ENCODE assay signal across 1 cellular context in genomic region chr10:11164806-11165590, GRCh38.
TF ChIP-seq lines count a peak whose summit lies in the region.

No MANE protein-coding gene starts in this region.

TF ChIP-seq in GM23338, 12 proteins besides CTCF, POLR2A, EP300 and RAD21 (continued from another document):
- TF ChIP-seq, protein P1, sequence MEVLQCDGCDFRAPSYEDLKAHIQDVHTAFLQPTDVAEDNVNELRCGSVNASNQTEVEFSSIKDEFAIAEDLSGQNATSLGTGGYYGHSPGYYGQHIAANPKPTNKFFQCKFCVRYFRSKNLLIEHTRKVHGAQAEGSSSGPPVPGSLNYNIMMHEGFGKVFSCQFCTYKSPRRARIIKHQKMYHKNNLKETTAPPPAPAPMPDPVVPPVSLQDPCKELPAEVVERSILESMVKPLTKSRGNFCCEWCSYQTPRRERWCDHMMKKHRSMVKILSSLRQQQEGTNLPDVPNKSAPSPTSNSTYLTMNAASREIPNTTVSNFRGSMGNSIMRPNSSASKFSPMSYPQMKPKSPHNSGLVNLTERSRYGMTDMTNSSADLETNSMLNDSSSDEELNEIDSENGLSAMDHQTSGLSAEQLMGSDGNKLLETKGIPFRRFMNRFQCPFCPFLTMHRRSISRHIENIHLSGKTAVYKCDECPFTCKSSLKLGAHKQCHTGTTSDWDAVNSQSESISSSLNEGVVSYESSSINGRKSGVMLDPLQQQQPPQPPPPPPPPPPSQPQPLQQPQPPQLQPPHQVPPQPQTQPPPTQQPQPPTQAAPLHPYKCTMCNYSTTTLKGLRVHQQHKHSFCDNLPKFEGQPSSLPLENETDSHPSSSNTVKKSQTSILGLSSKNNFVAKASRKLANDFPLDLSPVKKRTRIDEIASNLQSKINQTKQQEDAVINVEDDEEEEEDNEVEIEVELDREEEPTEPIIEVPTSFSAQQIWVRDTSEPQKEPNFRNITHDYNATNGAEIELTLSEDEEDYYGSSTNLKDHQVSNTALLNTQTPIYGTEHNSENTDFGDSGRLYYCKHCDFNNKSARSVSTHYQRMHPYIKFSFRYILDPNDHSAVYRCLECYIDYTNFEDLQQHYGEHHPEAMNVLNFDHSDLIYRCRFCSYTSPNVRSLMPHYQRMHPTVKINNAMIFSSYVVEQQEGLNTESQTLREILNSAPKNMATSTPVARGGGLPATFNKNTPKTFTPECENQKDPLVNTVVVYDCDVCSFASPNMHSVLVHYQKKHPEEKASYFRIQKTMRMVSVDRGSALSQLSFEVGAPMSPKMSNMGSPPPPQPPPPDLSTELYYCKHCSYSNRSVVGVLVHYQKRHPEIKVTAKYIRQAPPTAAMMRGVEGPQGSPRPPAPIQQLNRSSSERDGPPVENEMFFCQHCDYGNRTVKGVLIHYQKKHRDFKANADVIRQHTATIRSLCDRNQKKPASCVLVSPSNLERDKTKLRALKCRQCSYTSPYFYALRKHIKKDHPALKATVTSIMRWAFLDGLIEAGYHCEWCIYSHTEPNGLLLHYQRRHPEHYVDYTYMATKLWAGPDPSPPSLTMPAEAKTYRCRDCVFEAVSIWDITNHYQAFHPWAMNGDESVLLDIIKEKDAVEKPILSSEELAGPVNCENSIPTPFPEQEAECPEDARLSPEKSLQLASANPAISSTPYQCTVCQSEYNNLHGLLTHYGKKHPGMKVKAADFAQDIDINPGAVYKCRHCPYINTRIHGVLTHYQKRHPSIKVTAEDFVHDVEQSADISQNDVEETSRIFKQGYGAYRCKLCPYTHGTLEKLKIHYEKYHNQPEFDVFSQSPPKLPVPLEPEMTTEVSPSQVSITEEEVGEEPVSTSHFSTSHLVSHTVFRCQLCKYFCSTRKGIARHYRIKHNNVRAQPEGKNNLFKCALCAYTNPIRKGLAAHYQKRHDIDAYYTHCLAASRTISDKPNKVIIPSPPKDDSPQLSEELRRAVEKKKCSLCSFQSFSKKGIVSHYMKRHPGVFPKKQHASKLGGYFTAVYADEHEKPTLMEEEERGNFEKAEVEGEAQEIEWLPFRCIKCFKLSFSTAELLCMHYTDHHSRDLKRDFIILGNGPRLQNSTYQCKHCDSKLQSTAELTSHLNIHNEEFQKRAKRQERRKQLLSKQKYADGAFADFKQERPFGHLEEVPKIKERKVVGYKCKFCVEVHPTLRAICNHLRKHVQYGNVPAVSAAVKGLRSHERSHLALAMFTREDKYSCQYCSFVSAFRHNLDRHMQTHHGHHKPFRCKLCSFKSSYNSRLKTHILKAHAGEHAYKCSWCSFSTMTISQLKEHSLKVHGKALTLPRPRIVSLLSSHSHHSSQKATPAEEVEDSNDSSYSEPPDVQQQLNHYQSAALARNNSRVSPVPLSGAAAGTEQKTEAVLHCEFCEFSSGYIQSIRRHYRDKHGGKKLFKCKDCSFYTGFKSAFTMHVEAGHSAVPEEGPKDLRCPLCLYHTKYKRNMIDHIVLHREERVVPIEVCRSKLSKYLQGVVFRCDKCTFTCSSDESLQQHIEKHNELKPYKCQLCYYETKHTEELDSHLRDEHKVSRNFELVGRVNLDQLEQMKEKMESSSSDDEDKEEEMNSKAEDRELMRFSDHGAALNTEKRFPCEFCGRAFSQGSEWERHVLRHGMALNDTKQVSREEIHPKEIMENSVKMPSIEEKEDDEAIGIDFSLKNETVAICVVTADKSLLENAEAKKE (CRISPR knock-in tag; IDR thresholded peaks at IDR 0.05), result no peak
- no peak for TF ChIP-seq EZH2 (IDR thresholded peaks at IDR 0.05; ENCODE audit: low read depth, unreplicated experiment)
- TF ChIP-seq POLR2AphosphoS5 (IDR thresholded peaks at IDR 0.05; ENCODE audit: low read depth), result no peak
- TF ChIP-seq NANOG (IDR thresholded peaks at IDR 0.05; ENCODE audit: borderline replicate concordance), result no peak
- TF ChIP-seq STAT1 (IDR thresholded peaks at IDR 0.05; ENCODE audit: unreplicated experiment), result no peak
- TF ChIP-seq CREB1 (CRISPR knock-in tag; IDR thresholded peaks at IDR 0.05; ENCODE audit: low read depth), result no peak
- TF ChIP-seq ETS1 (IDR thresholded peaks at IDR 0.05), result no peak
- no peak for TF ChIP-seq EZH2phosphoT487 (IDR thresholded peaks at IDR 0.05; ENCODE audit: unreplicated experiment)
- no peak for TF ChIP-seq ZNF114 (CRISPR knock-in tag; IDR thresholded peaks at IDR 0.05)
